Comparison of ENCODE assay signal across 1 cellular context in the genomic region with DNA sequence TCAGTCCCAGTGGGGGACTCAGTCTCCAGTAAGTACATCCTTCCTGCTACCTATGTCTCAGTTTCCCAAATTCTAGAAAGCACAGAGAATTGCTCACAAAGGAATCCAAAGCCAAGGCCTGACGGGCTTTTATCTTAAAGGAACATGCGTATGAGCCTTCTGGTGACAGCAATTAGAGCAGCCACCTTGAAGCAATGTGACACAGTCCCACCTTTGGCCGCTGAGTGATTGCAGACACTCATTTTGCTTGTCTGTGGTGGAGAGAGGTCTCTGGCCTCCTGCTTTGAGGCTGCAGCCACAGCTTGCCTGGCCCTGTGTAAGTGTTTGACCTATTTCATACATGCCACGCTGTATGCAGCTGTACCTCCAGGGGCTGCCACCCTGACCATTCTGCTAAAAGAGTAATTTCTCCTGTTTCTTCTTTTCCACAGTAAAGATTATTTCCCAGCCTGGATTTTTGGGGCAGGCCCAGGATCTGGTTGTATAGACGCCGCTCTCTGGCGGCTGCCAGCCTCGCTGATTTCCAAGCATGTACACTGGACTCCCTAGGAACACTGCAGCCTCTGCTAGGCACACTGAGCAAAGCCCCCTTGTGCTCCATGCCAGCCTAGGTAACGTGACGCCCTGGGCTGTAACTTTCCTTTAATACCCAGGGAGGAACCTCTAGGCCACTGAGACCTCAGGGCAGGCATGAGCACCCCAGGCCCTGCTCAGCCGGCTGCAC.
TF ChIP-seq lines count a peak whose summit lies in the region.

No MANE protein-coding gene starts in this region.

TF ChIP-seq in WTC11, 78 proteins besides CTCF, POLR2A, EP300 and RAD21:
- TF ChIP-seq JUN (CRISPR knock-in tag; IDR thresholded peaks at IDR 0.05), result no peak
- TF ChIP-seq NR3C1 (CRISPR knock-in tag; conservative IDR thresholded peaks at IDR 0.05; ENCODE audit: low read depth), result no peak
- TF ChIP-seq, protein P1, sequence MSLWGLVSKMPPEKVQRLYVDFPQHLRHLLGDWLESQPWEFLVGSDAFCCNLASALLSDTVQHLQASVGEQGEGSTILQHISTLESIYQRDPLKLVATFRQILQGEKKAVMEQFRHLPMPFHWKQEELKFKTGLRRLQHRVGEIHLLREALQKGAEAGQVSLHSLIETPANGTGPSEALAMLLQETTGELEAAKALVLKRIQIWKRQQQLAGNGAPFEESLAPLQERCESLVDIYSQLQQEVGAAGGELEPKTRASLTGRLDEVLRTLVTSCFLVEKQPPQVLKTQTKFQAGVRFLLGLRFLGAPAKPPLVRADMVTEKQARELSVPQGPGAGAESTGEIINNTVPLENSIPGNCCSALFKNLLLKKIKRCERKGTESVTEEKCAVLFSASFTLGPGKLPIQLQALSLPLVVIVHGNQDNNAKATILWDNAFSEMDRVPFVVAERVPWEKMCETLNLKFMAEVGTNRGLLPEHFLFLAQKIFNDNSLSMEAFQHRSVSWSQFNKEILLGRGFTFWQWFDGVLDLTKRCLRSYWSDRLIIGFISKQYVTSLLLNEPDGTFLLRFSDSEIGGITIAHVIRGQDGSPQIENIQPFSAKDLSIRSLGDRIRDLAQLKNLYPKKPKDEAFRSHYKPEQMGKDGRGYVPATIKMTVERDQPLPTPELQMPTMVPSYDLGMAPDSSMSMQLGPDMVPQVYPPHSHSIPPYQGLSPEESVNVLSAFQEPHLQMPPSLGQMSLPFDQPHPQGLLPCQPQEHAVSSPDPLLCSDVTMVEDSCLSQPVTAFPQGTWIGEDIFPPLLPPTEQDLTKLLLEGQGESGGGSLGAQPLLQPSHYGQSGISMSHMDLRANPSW (CRISPR knock-in tag; conservative IDR thresholded peaks at IDR 0.05; ENCODE audit: low read depth), result no peak
- TF ChIP-seq SMAD3 (CRISPR knock-in tag; IDR thresholded peaks at IDR 0.05; ENCODE audit: borderline replicate concordance), result no peak
- TF ChIP-seq, protein P2, sequence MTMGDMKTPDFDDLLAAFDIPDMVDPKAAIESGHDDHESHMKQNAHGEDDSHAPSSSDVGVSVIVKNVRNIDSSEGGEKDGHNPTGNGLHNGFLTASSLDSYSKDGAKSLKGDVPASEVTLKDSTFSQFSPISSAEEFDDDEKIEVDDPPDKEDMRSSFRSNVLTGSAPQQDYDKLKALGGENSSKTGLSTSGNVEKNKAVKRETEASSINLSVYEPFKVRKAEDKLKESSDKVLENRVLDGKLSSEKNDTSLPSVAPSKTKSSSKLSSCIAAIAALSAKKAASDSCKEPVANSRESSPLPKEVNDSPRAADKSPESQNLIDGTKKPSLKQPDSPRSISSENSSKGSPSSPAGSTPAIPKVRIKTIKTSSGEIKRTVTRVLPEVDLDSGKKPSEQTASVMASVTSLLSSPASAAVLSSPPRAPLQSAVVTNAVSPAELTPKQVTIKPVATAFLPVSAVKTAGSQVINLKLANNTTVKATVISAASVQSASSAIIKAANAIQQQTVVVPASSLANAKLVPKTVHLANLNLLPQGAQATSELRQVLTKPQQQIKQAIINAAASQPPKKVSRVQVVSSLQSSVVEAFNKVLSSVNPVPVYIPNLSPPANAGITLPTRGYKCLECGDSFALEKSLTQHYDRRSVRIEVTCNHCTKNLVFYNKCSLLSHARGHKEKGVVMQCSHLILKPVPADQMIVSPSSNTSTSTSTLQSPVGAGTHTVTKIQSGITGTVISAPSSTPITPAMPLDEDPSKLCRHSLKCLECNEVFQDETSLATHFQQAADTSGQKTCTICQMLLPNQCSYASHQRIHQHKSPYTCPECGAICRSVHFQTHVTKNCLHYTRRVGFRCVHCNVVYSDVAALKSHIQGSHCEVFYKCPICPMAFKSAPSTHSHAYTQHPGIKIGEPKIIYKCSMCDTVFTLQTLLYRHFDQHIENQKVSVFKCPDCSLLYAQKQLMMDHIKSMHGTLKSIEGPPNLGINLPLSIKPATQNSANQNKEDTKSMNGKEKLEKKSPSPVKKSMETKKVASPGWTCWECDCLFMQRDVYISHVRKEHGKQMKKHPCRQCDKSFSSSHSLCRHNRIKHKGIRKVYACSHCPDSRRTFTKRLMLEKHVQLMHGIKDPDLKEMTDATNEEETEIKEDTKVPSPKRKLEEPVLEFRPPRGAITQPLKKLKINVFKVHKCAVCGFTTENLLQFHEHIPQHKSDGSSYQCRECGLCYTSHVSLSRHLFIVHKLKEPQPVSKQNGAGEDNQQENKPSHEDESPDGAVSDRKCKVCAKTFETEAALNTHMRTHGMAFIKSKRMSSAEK (CRISPR knock-in tag; IDR thresholded peaks at IDR 0.05; ENCODE audit: borderline replicate concordance), result no peak
- TF ChIP-seq, protein P3, sequence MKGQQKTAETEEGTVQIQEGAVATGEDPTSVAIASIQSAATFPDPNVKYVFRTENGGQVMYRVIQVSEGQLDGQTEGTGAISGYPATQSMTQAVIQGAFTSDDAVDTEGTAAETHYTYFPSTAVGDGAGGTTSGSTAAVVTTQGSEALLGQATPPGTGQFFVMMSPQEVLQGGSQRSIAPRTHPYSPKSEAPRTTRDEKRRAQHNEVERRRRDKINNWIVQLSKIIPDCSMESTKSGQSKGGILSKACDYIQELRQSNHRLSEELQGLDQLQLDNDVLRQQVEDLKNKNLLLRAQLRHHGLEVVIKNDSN (CRISPR knock-in tag; IDR thresholded peaks at IDR 0.05), result no peak
- no peak for TF ChIP-seq FOXP1 (CRISPR knock-in tag; IDR thresholded peaks at IDR 0.05; ENCODE audit: borderline replicate concordance)
- no peak for TF ChIP-seq RORB (CRISPR knock-in tag; IDR thresholded peaks at IDR 0.05)
- TF ChIP-seq, protein P4, sequence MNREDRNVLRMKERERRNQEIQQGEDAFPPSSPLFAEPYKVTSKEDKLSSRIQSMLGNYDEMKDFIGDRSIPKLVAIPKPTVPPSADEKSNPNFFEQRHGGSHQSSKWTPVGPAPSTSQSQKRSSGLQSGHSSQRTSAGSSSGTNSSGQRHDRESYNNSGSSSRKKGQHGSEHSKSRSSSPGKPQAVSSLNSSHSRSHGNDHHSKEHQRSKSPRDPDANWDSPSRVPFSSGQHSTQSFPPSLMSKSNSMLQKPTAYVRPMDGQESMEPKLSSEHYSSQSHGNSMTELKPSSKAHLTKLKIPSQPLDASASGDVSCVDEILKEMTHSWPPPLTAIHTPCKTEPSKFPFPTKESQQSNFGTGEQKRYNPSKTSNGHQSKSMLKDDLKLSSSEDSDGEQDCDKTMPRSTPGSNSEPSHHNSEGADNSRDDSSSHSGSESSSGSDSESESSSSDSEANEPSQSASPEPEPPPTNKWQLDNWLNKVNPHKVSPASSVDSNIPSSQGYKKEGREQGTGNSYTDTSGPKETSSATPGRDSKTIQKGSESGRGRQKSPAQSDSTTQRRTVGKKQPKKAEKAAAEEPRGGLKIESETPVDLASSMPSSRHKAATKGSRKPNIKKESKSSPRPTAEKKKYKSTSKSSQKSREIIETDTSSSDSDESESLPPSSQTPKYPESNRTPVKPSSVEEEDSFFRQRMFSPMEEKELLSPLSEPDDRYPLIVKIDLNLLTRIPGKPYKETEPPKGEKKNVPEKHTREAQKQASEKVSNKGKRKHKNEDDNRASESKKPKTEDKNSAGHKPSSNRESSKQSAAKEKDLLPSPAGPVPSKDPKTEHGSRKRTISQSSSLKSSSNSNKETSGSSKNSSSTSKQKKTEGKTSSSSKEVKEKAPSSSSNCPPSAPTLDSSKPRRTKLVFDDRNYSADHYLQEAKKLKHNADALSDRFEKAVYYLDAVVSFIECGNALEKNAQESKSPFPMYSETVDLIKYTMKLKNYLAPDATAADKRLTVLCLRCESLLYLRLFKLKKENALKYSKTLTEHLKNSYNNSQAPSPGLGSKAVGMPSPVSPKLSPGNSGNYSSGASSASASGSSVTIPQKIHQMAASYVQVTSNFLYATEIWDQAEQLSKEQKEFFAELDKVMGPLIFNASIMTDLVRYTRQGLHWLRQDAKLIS (CRISPR knock-in tag; IDR thresholded peaks at IDR 0.05; ENCODE audit: borderline replicate concordance), result no peak
- TF ChIP-seq MXD4 (CRISPR knock-in tag; IDR thresholded peaks at IDR 0.05; ENCODE audit: borderline replicate concordance), result no peak
- TF ChIP-seq, protein P5, sequence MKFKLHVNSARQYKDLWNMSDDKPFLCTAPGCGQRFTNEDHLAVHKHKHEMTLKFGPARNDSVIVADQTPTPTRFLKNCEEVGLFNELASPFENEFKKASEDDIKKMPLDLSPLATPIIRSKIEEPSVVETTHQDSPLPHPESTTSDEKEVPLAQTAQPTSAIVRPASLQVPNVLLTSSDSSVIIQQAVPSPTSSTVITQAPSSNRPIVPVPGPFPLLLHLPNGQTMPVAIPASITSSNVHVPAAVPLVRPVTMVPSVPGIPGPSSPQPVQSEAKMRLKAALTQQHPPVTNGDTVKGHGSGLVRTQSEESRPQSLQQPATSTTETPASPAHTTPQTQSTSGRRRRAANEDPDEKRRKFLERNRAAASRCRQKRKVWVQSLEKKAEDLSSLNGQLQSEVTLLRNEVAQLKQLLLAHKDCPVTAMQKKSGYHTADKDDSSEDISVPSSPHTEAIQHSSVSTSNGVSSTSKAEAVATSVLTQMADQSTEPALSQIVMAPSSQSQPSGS (CRISPR knock-in tag; IDR thresholded peaks at IDR 0.05; ENCODE audit: borderline replicate concordance, low read depth), result no peak
